ENCODE assay signal across 14 cellular contexts in genomic region chr3:181402347-181402746, GRCh38.
A peak's percentile ranks its signal among the peaks of the same experiment; 100 is the strongest.
DNase-seq lines count a peak whose midpoint lies in the region; ATAC-seq and TF ChIP-seq lines count a peak whose summit lies in the region.
"Had no signal": no experiment of that assay in that cellular context is flagged by ENCODE, and none has a peak within 500 bp of the region (broad histone marks: within the 10 kb centered on the region; RNA-seq: fewer than 3 reads in every experiment).

No MANE protein-coding gene starts in this region.

- peak; percentile 96 for ATAC-seq in mucosa of descending colon
- no peak for ATAC-seq in HG03159 (IDR thresholded peaks at IDR 0.05; ENCODE audit: unreplicated experiment)
- ATAC-seq: CD8-positive, alpha-beta T cell; GM12878 had no signal

- no peak for TF ChIP-seq CTCF in PC-9 (conservative IDR thresholded peaks at IDR 0.05)
- no peak for TF ChIP-seq CTCF in mucosa of descending colon (IDR thresholded peaks at IDR 0.05)

- peak; percentile 15 for DNase-seq in Karpas-422
- DNase-seq in PC-9: no peak
- DNase-seq in mucosa of descending colon: peak in 1 of 3 donors; percentile 61
- no peak for DNase-seq in stimulated activated CD4-positive, alpha-beta T cell treated with anti-CD3 and anti-CD28 coated beads, Interleukin-4, amount 100 ng/mL, for 1 hour
- DNase-seq in KG1 (lab: John Stamatoyannopoulos, UW): no peak
- DNase-seq: Calu3; CD8-positive, alpha-beta T cell; DND-41; EL; H9; IMR-90 had no signal

- H3K27me3 ChIP-seq in Karpas-422 (ENCODE audit: low read length) (no peaks in the 10 kb centered on the region), PC-9 (ENCODE audit: insufficient read depth, low read depth) (no peaks in the 10 kb centered on the region)
- H3K27me3 ChIP-seq: BLaER1 treated with 17β-estradiol and CSF1 and Interleukin-3, amounts not matched to agents 10 nM and 100 nM had no signal

- H3K27ac ChIP-seq in Karpas-422 (ENCODE audit: low read length) (no peak overlapping the region), PC-9 (no peak overlapping the region)
- H3K27ac ChIP-seq: BLaER1 treated with 17β-estradiol and CSF1 and Interleukin-3, amounts not matched to agents 10 nM and 100 nM had no signal

- H3K9ac ChIP-seq in Karpas-422 (ENCODE audit: low read length): no peak overlapping the region
- H3K9ac ChIP-seq: BLaER1 treated with 17β-estradiol and CSF1 and Interleukin-3, amounts not matched to agents 10 nM and 100 nM had no signal

- BruUV-seq in PC-9 (replicated peaks; lab: Mats Ljungman, UMichigan): no TSS peak

- H3K4me1 ChIP-seq in Karpas-422 (ENCODE audit: low read length) (no peaks in the 10 kb centered on the region), PC-9 (replicated peaks; ENCODE audit: insufficient read depth) (0 out of 2 replicates have a peak, but pooled peaks cover 6% of the 10 kb centered on the region), mucosa of descending colon (ENCODE audit: low read depth) (peaks cover 7% of the 10 kb centered on the region)

- H2AFZ ChIP-seq in Karpas-422 (ENCODE audit: low read length): no peak overlapping the region
- H2AFZ ChIP-seq in PC-9: peak overlapping the region; percentile 2; the same call in 1 of the 2 replicates

- H3K4me3 ChIP-seq in Karpas-422 (ENCODE audit: low read length): no peak overlapping the region
- H3K4me3 ChIP-seq in PC-9: no peak overlapping the region
- H3K4me3 ChIP-seq in mucosa of descending colon: no peak overlapping the region
- H3K4me3 ChIP-seq: BLaER1 treated with 17β-estradiol and CSF1 and Interleukin-3, amounts not matched to agents 10 nM and 100 nM; GM12878 had no signal

- no peaks in the 10 kb centered on the region for H3K9me3 ChIP-seq in Karpas-422 (ENCODE audit: low read length)
- no peaks in the 10 kb centered on the region for H3K9me3 ChIP-seq in PC-9 (ENCODE audit: insufficient read depth, low read depth)
- H3K9me3 ChIP-seq in mucosa of descending colon: no peaks in the 10 kb centered on the region
- H3K9me3 ChIP-seq: BLaER1 treated with 17β-estradiol and CSF1 and Interleukin-3, amounts not matched to agents 10 nM and 100 nM had no signal

- no peaks in the 10 kb centered on the region for H3K79me2 ChIP-seq in Karpas-422 (ENCODE audit: low read length)
- H3K79me2 ChIP-seq in PC-9 (ENCODE audit: low read depth): no peaks in the 10 kb centered on the region

- POLR2A ChIA-PET in PC-9 (lab: Charles Lee; ENCODE audit: unreplicated experiment): no interaction called here

- CTCF ChIA-PET in PC-9 (lab: Charles Lee): interaction anchor here (1.2 kb wide), 1 partner anchor 298 kb away, joined by 7 read pairs; no protein-coding TSS in a partner anchor

- H3K4me2 ChIP-seq in Karpas-422 (ENCODE audit: low read depth, low read length, poor library complexity, severe bottlenecking) (no peak overlapping the region), PC-9 (no peak overlapping the region)
- H3K4me2 ChIP-seq: BLaER1 treated with 17β-estradiol and CSF1 and Interleukin-3, amounts not matched to agents 10 nM and 100 nM had no signal

- H3K36me3 ChIP-seq in Karpas-422 (ENCODE audit: insufficient read depth, low read length) (no peaks in the 10 kb centered on the region), PC-9 (ENCODE audit: low read depth) (no peaks in the 10 kb centered on the region), mucosa of descending colon (ENCODE audit: low read depth) (no peaks in the 10 kb centered on the region)
- H3K36me3 ChIP-seq: BLaER1 treated with 17β-estradiol and CSF1 and Interleukin-3, amounts not matched to agents 10 nM and 100 nM had no signal

- H4K20me1 ChIP-seq in Karpas-422 (ENCODE audit: insufficient read depth, low read depth, low read length) (no peaks in the 10 kb centered on the region), PC-9 (ENCODE audit: insufficient read depth) (no peaks in the 10 kb centered on the region)
- H4K20me1 ChIP-seq: BLaER1 treated with 17β-estradiol and CSF1 and Interleukin-3, amounts not matched to agents 10 nM and 100 nM had no signal

- H3K9me2 ChIP-seq in Karpas-422 (replicated peaks; ENCODE audit: insufficient read depth, low read length) (no peaks in the 10 kb centered on the region), PC-9 (ENCODE audit: insufficient read depth) (no peaks in the 10 kb centered on the region)

- no peaks in the 10 kb centered on the region for H3F3A ChIP-seq in PC-9 (ENCODE audit: insufficient read depth, low read depth)

- intact Hi-C loops in PC-9 (cut with micrococcal nuclease; ENCODE audit: unreplicated experiment) (no loop called here), mucosa of descending colon (cut with DNase I, micrococcal nuclease) (no loop called here)
